ENCODE assay signal across 8 cellular contexts in the genomic region with DNA sequence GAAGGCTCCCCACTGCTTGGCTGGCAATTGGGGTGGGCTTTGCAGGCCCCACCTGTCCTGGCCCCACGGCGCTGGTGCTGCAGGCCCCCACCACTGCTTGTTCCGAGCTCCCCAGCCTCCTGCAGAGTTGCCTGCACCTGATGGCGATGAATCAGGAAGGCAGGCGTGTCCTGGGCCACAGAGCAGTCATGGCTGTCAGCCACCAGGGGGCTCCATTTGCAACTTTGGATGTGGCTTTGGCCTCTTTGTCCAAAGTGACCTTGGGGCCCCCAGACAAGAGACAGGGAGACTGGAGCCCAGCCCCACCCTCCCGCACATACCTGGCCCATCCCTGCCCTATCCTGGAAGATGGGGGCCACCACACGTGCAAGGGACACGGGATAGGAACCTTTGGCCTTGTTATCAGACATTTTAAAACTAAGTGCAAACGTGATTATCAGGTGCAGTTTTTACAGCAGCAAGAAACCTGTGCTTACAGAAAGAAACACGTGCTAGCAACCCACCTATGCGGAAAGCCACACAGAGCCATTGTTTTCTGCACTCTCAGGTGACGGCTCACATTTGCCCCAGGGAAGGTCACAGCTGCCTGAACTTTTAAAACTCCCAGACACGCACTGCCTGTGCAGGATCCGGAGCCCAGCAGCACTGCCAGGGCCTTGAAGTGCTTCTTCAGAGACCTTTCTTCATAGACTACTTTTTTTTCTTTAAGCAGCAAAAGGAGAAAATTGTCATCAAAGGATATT. TPM values are rescaled to one million over a fixed set of nuclear protein-coding genes. Genes with fewer than 3 reads are reported as not detected.
DNase-seq lines count a peak whose midpoint lies in the region; ATAC-seq and TF ChIP-seq lines count a peak whose summit lies in the region.

Gene DNASE1, plus strand, starts transcription at position 443 of the 743 bp plus-strand sequence. CDS start 683 bp downstream, outside the sequence.

- H3F3A ChIP-seq in Loucy (ENCODE audit: low read depth) = no peaks in the 10 kb centered on the region

- H3K27me3 Mint-ChIP-seq in WTC11 (ENCODE audit: low read depth) = no peaks in the 10 kb centered on the region

- H4K20me1 ChIP-seq in Loucy (ENCODE audit: insufficient read depth, low read length, poor library complexity, severe bottlenecking) = no peaks in the 10 kb centered on the region

- no peak within 1 kb of the TSS for H3K4me3 Mint-ChIP-seq in WTC11

- no peak within 1 kb of the TSS for H3K4me3 ChIP-seq in Loucy (ENCODE audit: low read length, poor library complexity, severe bottlenecking)
- H3K4me3 ChIP-seq in left lung = no peak within 1 kb of the TSS

- no peaks in the 10 kb centered on the region for H3K9me2 ChIP-seq in Loucy (replicated peaks; ENCODE audit: low read depth, low read length)

- CTCF ChIA-PET in WTC11 (lab: Charles Lee) = interaction anchor here (0.6 to 1.9 kb wide), 23 partner anchors 9 to 727 kb away, joined by 3 to 10 read pairs (median 4); no protein-coding TSS in a partner anchor

- peaks cover 12% of the 10 kb centered on the region; the same call in 1 of the 2 replicates for H3K36me3 ChIP-seq in Loucy (ENCODE audit: insufficient read depth, low read length)
- H3K36me3 ChIP-seq in left lung = peaks cover 0 to 72% of the 10 kb centered on the region in 2 donors

- H3K27ac Mint-ChIP-seq in WTC11 = peak within 1 kb of the TSS; percentile 87

- peaks cover 33% of the 10 kb centered on the region for H3K4me1 Mint-ChIP-seq in WTC11

- ATAC-seq in WTC11 (peak; percentile 68), left lung (peak; percentile 68), HG03521 (IDR thresholded peaks at IDR 0.05; ENCODE audit: unreplicated experiment) (no peak)

- POLR2A ChIA-PET in WTC11 (lab: Charles Lee) = no interaction called here

- intact Hi-C loops in left lung (cut with DNase I) = no loop called here

- peaks cover 46% of the 10 kb centered on the region for H3K36me3 Mint-ChIP-seq in WTC11

- H3K9me3 ChIP-seq in Loucy (ENCODE audit: insufficient read depth, low read depth, low read length) (no peaks in the 10 kb centered on the region), left lung (no peaks in the 10 kb centered on the region)

- H3K27me3 ChIP-seq in Loucy (ENCODE audit: insufficient read depth, low read length, poor library complexity, severe bottlenecking) = no peaks in the 10 kb centered on the region
- H3K27me3 ChIP-seq in left lung = no peaks in the 10 kb centered on the region

- TF ChIP-seq CTCF in Loucy (conservative IDR thresholded peaks at IDR 0.05; ENCODE audit: low read length) (peak; percentile 60), WTC11 (IDR thresholded peaks at IDR 0.05) (peak; percentile 84), left lung (IDR thresholded peaks at IDR 0.05) (peak; percentile 61 to 74)

- DNase-seq in DMS 273 (lab: John Stamatoyannopoulos, UW; ENCODE audit: unreplicated experiment) (peak; percentile 79), DMS 273 treated with DMSO at 0.1 percent for 48 hours (lab: John Stamatoyannopoulos, UW) (no peak), WTC11 (ENCODE audit: low spot score) (peak; percentile 81), cerebellar cortex (ENCODE audit: low spot score) (peak; percentile 47), left lung (peak; percentile 50 to 81)
- peak; percentile 18 to 49 (median 22) for DNase-seq in stimulated activated CD4-positive, alpha-beta T cell treated with anti-CD3 and anti-CD28 coated beads, TNF-alpha, amount 100 ng/mL, for 48 hours (ENCODE audit: low read depth in 3 of 3)

- no peaks in the 10 kb centered on the region for H3K9me3 Mint-ChIP-seq in WTC11

- no peak within 1 kb of the TSS for H2AFZ ChIP-seq in Loucy (ENCODE audit: low read length)

- H3K4me2 ChIP-seq in Loucy (ENCODE audit: low read depth, low read length, poor library complexity, severe bottlenecking) = no peak within 1 kb of the TSS

- H3K9ac ChIP-seq in Loucy (ENCODE audit: low read depth, low read length, poor library complexity, severe bottlenecking) = no peak within 1 kb of the TSS

- H3K4me1 ChIP-seq in Loucy (ENCODE audit: insufficient read depth, low read length, poor library complexity, severe bottlenecking) = peaks cover 4% of the 10 kb centered on the region
- no peaks in the 10 kb centered on the region for H3K4me1 ChIP-seq in left lung

- no peaks in the 10 kb centered on the region for H3K79me2 ChIP-seq in Loucy (ENCODE audit: insufficient read depth, low read length)

- no peak within 1 kb of the TSS for H3K27ac ChIP-seq in left lung

TF ChIP-seq in WTC11, 78 proteins besides CTCF, POLR2A, EP300 and RAD21 (continues in another document):
- TF ChIP-seq TEAD4 (CRISPR knock-in tag; IDR thresholded peaks at IDR 0.05) (no peak), MYBL2 (CRISPR knock-in tag; IDR thresholded peaks at IDR 0.05) (no peak), HMGA2 (CRISPR knock-in tag; IDR thresholded peaks at IDR 0.05) (no peak), ZNF512 (CRISPR knock-in tag; IDR thresholded peaks at IDR 0.05; ENCODE audit: borderline replicate concordance) (no peak), KAT7 (CRISPR knock-in tag; IDR thresholded peaks at IDR 0.05; ENCODE audit: borderline replicate concordance) (peak; percentile 46; the same call in 1 of the 2 replicates), JUN (CRISPR knock-in tag; IDR thresholded peaks at IDR 0.05) (no peak), ESRRA (CRISPR knock-in tag; IDR thresholded peaks at IDR 0.05; ENCODE audit: borderline replicate concordance) (peak; percentile 92; the same call in 1 of the 2 replicates), ZBTB21 (CRISPR knock-in tag; IDR thresholded peaks at IDR 0.05; ENCODE audit: borderline replicate concordance) (no peak), ATF6 (CRISPR knock-in tag; IDR thresholded peaks at IDR 0.05) (no peak), FOXK1 (CRISPR knock-in tag; IDR thresholded peaks at IDR 0.05) (peak; percentile 24; the same call in 1 of the 2 replicates), USF1 (CRISPR knock-in tag; IDR thresholded peaks at IDR 0.05) (no peak), GRHL2 (CRISPR knock-in tag; IDR thresholded peaks at IDR 0.05; ENCODE audit: insufficient replicate concordance, severe bottlenecking) (no peak), FOXJ3 (CRISPR knock-in tag; IDR thresholded peaks at IDR 0.05; ENCODE audit: borderline replicate concordance) (no peak), ZNF121 (CRISPR knock-in tag; IDR thresholded peaks at IDR 0.05) (0 out of 2 replicates have a peak, but pooled peaks have one; percentile 4), NFYB (CRISPR knock-in tag; conservative IDR thresholded peaks at IDR 0.05; ENCODE audit: low read depth) (no peak), E2F5 (CRISPR knock-in tag; IDR thresholded peaks at IDR 0.05) (no peak), TP53 (CRISPR knock-in tag; IDR thresholded peaks at IDR 0.05) (no peak), RELA (CRISPR knock-in tag; IDR thresholded peaks at IDR 0.05; ENCODE audit: borderline replicate concordance) (no peak; the same call in 1 of the 2 replicates), NR1H2 (CRISPR knock-in tag; IDR thresholded peaks at IDR 0.05) (no peak)
- TF ChIP-seq, protein P1, sequence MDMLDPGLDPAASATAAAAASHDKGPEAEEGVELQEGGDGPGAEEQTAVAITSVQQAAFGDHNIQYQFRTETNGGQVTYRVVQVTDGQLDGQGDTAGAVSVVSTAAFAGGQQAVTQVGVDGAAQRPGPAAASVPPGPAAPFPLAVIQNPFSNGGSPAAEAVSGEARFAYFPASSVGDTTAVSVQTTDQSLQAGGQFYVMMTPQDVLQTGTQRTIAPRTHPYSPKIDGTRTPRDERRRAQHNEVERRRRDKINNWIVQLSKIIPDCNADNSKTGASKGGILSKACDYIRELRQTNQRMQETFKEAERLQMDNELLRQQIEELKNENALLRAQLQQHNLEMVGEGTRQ (CRISPR knock-in tag; IDR thresholded peaks at IDR 0.05) = no peak

RNA-seq across cellular contexts. Expression of gene DNASE1, which starts in this region (rescaled TPM):
- 13.5 to 15.7 TPM (median 13.9 TPM) in 3 replicates for total RNA-seq in WTC11 (2021)
- total RNA-seq in left lung = 10 to 100 TPM; 14.6 to 16.9 TPM
